7 cellular contexts compared by ENCODE assay signal in the genomic region with DNA sequence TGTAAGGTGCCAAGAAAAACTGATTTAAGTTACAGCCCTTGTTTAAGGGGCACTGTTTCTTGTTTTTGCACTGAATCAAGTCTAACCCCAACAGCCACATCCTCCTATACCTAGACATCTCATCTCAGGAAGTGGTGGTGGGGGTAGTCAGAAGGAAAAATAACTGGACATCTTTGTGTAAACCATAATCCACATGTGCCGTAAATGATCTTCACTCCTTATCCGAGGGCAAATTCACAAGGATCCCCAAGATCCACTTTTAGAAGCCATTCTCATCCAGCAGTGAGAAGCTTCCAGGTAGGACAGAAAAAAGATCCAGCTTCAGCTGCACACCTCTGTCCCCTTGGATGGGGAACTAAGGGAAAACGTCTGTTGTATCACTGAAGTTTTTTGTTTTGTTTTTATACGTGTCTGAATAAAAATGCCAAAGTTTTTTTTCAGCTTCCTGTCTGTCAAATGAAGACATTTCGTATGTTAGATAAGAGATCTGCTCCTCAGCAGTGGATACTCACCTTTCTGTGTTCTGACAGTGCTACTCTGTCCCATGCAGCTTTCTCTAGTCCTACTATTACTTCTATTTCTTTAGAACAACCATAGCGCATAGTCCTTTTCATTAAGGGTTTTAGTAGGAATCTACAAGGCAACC. TPM values are rescaled to one million over a fixed set of nuclear protein-coding genes. Genes with fewer than 3 reads are reported as not detected.
DNase-seq lines count a peak whose midpoint lies in the region; ATAC-seq and TF ChIP-seq lines count a peak whose summit lies in the region.
"Had no signal": no experiment of that assay in that cellular context is flagged by ENCODE, and none has a peak within 500 bp of the region (broad histone marks: within the 10 kb centered on the region; RNA-seq: fewer than 3 reads in every experiment).

No MANE protein-coding gene starts in this region.

- ATAC-seq in right cardiac atrium, result no peak
- ATAC-seq in GM19397 (IDR thresholded peaks at IDR 0.05; ENCODE audit: unreplicated experiment), result no peak

- 49% methylated on average over 6 of the region's 6 CpGs for WGBS in right cardiac atrium

- TF ChIP-seq CTCF in right atrium auricular region (IDR thresholded peaks at IDR 0.05) (no peak), vagina (IDR thresholded peaks at IDR 0.05) (no peak)

- H3K9me3 ChIP-seq in right atrium auricular region (no peaks in the 10 kb centered on the region), right cardiac atrium (ENCODE audit: control insufficient read depth, low read length) (no peaks in the 10 kb centered on the region), vagina (no peaks in the 10 kb centered on the region)

- DNase-seq in right atrium auricular region (ENCODE audit: low spot score), result no peak
- DNase-seq in cardiac septum (ENCODE audit: low spot score), result no peak
- DNase-seq in right cardiac atrium, result no peak
- DNase-seq in vagina (ENCODE audit: extremely low spot score in 2 of 2), result no peak
- no peak for DNase-seq in cerebellum (ENCODE audit: low spot score)
- DNase-seq: NCI-H1930 had no signal

- H3K4me3 ChIP-seq in right atrium auricular region (peak overlapping the region; percentile 68 to 78), right cardiac atrium (ENCODE audit: low read length) (peak overlapping the region; percentile 83), vagina (peak overlapping the region; percentile 62 to 97)

- H3K27ac ChIP-seq in right atrium auricular region, result peak overlapping the region; percentile 83 to 87
- H3K27ac ChIP-seq in right cardiac atrium (ENCODE audit: low read length), result no peak overlapping the region
- peak overlapping the region; percentile 85 for H3K27ac ChIP-seq in vagina

- H3K27me3 ChIP-seq in right atrium auricular region (no peaks in the 10 kb centered on the region), right cardiac atrium (ENCODE audit: control insufficient read depth, insufficient read depth) (no peaks in the 10 kb centered on the region), vagina (no peaks in the 10 kb centered on the region)

- TF ChIP-seq POLR2A in vagina (IDR thresholded peaks at IDR 0.05), result no peak

- H3K4me1 ChIP-seq in right atrium auricular region (peaks cover 0 to 24% of the 10 kb centered on the region in 2 donors), right cardiac atrium (ENCODE audit: control insufficient read depth, insufficient read depth, low read length) (no peaks in the 10 kb centered on the region), vagina (peaks cover 35% of the 10 kb centered on the region)

- H3K36me3 ChIP-seq in right atrium auricular region, result peaks cover 15% of the 10 kb centered on the region
- H3K36me3 ChIP-seq in vagina, result peaks cover 0 to 24% of the 10 kb centered on the region in 2 donors

- intact Hi-C loops in cardiac septum (cut with DNase I), result loop anchor here (5.0 kb wide), 1 partner anchor 96 kb away; no protein-coding TSS in a partner anchor
- intact Hi-C loops in right cardiac atrium (cut with DNase I), result no loop called here
- intact Hi-C loops in vagina (cut with DNase I), result no loop called here

RNA-seq across cellular contexts. Expression of a gene that starts 1.2 kb away (rescaled TPM):
- total RNA-seq in right atrium auricular region (100 to 1,000 TPM in 1 of 2 donors, 10 to 100 TPM in 1; 91.4 to 116 TPM), cardiac septum (61.6 TPM), right cardiac atrium (10 to 100 TPM; 65.5 to 77.6 (median 74.2) TPM), vagina (116 TPM), cerebellum (51.6 TPM)
- 73.3 TPM for polyA plus RNA-seq in right cardiac atrium

RNA-seq across cellular contexts. Expression of a gene that starts 13.2 kb away (rescaled TPM):
- total RNA-seq in right atrium auricular region (1,000 to 10,000 TPM in 1 of 2 donors, 100 to 1,000 TPM in 1; 606 to 2,188 TPM), cardiac septum (1,517 TPM), right cardiac atrium (1,000 to 10,000 TPM; 2,156 to 2,505 (median 2,353) TPM), vagina (2,458 TPM), cerebellum (763 TPM)
- 2,026 TPM for polyA plus RNA-seq in right cardiac atrium

RNA-seq across cellular contexts. Expression of a gene that starts 14.9 kb away (rescaled TPM):
- total RNA-seq in right atrium auricular region (1 to 10 TPM; 2.1 to 2.9 TPM), cardiac septum (6.0 TPM), right cardiac atrium (1 to 10 TPM; 6.1 to 8.6 (median 6.7) TPM), vagina (2.0 TPM), cerebellum (9.4 TPM)
- polyA plus RNA-seq in right cardiac atrium, result 2.7 TPM

RNA-seq across cellular contexts. Expression of a gene that starts 23.2 kb away (rescaled TPM):
- total RNA-seq in right atrium auricular region (1 to 10 TPM; 3.2 to 7.2 TPM), cardiac septum (1.5 TPM), right cardiac atrium (1 to 10 TPM; 3.2 to 7.4 (median 6.1) TPM), vagina (53.8 TPM), cerebellum (4.7 TPM)
- 6.4 TPM for polyA plus RNA-seq in right cardiac atrium

RNA-seq across cellular contexts. Expression of a gene that starts 24.9 kb away (rescaled TPM):
- total RNA-seq in right atrium auricular region, result 10 to 100 TPM; 25.4 to 74.0 TPM
- total RNA-seq in cardiac septum, result 36.2 TPM
- total RNA-seq in right cardiac atrium, result 10 to 100 TPM; 30.7 to 38.5 (median 33.6) TPM
- 29.1 TPM for polyA plus RNA-seq in right cardiac atrium
- 140 TPM for total RNA-seq in vagina
- total RNA-seq in cerebellum, result 32.2 TPM
